Comparison of ENCODE assay signal across 19 cellular contexts in the genomic region with DNA sequence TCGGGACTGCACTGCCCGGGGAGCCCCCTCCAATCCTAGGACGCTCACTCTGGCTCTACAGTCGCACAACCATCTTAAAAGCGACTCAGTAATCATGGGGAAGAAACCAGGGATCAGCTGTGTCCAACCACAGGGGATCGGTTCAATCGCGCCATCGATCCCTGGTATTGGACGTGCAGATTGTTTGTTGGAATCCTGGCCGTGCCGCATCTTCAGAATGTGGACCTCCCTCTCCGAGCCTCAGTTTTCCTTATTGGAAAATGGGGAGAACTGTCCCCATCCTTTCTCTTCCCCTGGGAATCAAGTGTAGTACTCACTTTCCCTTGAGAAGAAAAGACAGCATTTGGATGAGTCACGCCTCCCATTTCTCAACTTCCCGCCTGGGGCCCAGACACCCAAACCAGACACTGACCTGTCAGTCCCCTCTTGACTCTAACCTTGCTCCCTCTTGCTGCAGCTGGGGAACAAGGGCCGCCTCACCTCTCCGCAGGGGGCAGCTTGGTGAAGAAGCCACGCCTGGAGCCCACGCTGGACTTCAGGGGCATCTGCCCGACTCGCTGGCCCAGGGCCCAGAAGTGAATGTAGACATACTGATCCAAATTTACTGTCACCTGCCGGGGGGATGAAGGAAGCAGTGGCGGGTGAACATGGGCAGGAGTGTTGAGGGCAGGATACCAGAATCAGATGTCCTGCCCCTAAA. TPM values are rescaled to one million over a fixed set of nuclear protein-coding genes. Genes with fewer than 3 reads are reported as not detected.
DNase-seq lines count a peak whose midpoint lies in the region; ATAC-seq and TF ChIP-seq lines count a peak whose summit lies in the region.
"Had no signal": no experiment of that assay in that cellular context is flagged by ENCODE, and none has a peak within 500 bp of the region (broad histone marks: within the 10 kb centered on the region; RNA-seq: fewer than 3 reads in every experiment).

No MANE protein-coding gene starts in this region.

- H3K36me3 Mint-ChIP-seq in activated CD4-positive, alpha-beta T cell treated with anti-CD3 and anti-CD28 coated beads for 36 hours (ENCODE audit: low read depth), result no peaks in the 10 kb centered on the region
- H3K36me3 Mint-ChIP-seq: type B pancreatic cell had no signal

- no peaks in the 10 kb centered on the region for H3K36me3 ChIP-seq in endocrine pancreas (ENCODE audit: control insufficient read depth, insufficient read depth, low read length)
- H3K36me3 ChIP-seq: ovary had no signal

- POLR2A ChIA-PET in activated CD4-positive, alpha-beta T cell treated with anti-CD3 and anti-CD28 coated beads for 36 hours (lab: Charles Lee), result no interaction called here

- ATAC-seq in GM18867 (IDR thresholded peaks at IDR 0.05; ENCODE audit: unreplicated experiment), result no peak
- no peak for ATAC-seq in activated CD4-positive, alpha-beta T cell treated with anti-CD3 and anti-CD28 coated beads for 36 hours
- ATAC-seq: activated CD4-positive, CD25-positive, alpha-beta regulatory T cell treated with anti-CD3 and anti-CD28 coated beads, Interleukin-2, amount 50 U/mL, for 24 hours; stimulated activated memory B cell treated with anti-CD40 and anti-IgM and Interleukin-4, amounts not matched to agents 10 μg/mL and 1 μg/mL and 100 μg/mL, for 72 hours had no signal

- H3K4me3 Mint-ChIP-seq in activated CD4-positive, alpha-beta T cell treated with anti-CD3 and anti-CD28 coated beads for 36 hours, result no peak overlapping the region
- H3K4me3 Mint-ChIP-seq: activated naive CD4-positive, alpha-beta T cell treated with anti-CD3 and anti-CD28 coated beads for 36 hours; B cell; stimulated activated memory B cell treated with anti-CD40 and anti-IgM and Interleukin-4, amounts not matched to agents 10 μg/mL and 1 μg/mL and 100 μg/mL, for 72 hours; T-helper 1 cell treated with Interleukin-12 subunit alpha and Interleukin-12 subunit beta and Interleukin-4 antibody, amounts not matched to agents 30 μg/mL and 1 μg/mL, for 36 hours; type B pancreatic cell had no signal

- no peaks in the 10 kb centered on the region for H3K4me1 ChIP-seq in endocrine pancreas (ENCODE audit: control insufficient read depth, insufficient read depth, low read length)

- H3K27me3 Mint-ChIP-seq in activated CD4-positive, alpha-beta T cell treated with anti-CD3 and anti-CD28 coated beads for 36 hours, result no peaks in the 10 kb centered on the region
- H3K27me3 Mint-ChIP-seq: B cell; stimulated activated memory B cell treated with anti-CD40 and anti-IgM and Interleukin-4, amounts not matched to agents 10 μg/mL and 1 μg/mL and 100 μg/mL, for 72 hours; type B pancreatic cell had no signal

- H3K4me3 ChIP-seq in AG10803 (ENCODE audit: low read length), result no peak overlapping the region
- no peak overlapping the region for H3K4me3 ChIP-seq in endocrine pancreas (ENCODE audit: control insufficient read depth, insufficient read depth, low read length)
- H3K4me3 ChIP-seq: left ventricle myocardium inferior, ovary had no signal

- no peak overlapping the region for H3K27ac Mint-ChIP-seq in activated CD4-positive, alpha-beta T cell treated with anti-CD3 and anti-CD28 coated beads for 36 hours
- H3K27ac Mint-ChIP-seq: activated naive CD4-positive, alpha-beta T cell treated with anti-CD3 and anti-CD28 coated beads for 36 hours; B cell; stimulated activated memory B cell treated with anti-CD40 and anti-IgM and Interleukin-4, amounts not matched to agents 10 μg/mL and 1 μg/mL and 100 μg/mL, for 72 hours; T-helper 1 cell treated with Interleukin-12 subunit alpha and Interleukin-12 subunit beta and Interleukin-4 antibody, amounts not matched to agents 30 μg/mL and 1 μg/mL, for 36 hours; type B pancreatic cell had no signal

- CTCF ChIA-PET in activated CD4-positive, alpha-beta T cell treated with anti-CD3 and anti-CD28 coated beads for 36 hours (lab: Charles Lee), result no interaction called here

- TF ChIP-seq CTCF in AG10803 (conservative IDR thresholded peaks at IDR 0.05; ENCODE audit: low read length), result no peak

- H3K9ac ChIP-seq in endocrine pancreas (ENCODE audit: control insufficient read depth, insufficient read depth, low read length), result peak overlapping the region; percentile 4

- no peaks in the 10 kb centered on the region for H3K4me1 Mint-ChIP-seq in activated CD4-positive, alpha-beta T cell treated with anti-CD3 and anti-CD28 coated beads for 36 hours
- H3K4me1 Mint-ChIP-seq: B cell; stimulated activated memory B cell treated with anti-CD40 and anti-IgM and Interleukin-4, amounts not matched to agents 10 μg/mL and 1 μg/mL and 100 μg/mL, for 72 hours had no signal

- H3K27me3 ChIP-seq in endocrine pancreas (ENCODE audit: control insufficient read depth, insufficient read depth, low read length), result no peaks in the 10 kb centered on the region
- H3K27me3 ChIP-seq: ovary had no signal

- intact Hi-C loops in activated CD4-positive, alpha-beta T cell treated with anti-CD3 and anti-CD28 coated beads for 36 hours (cut with DNase I, micrococcal nuclease), result no loop called here

- no peaks in the 10 kb centered on the region for H3K9me3 Mint-ChIP-seq in activated CD4-positive, alpha-beta T cell treated with anti-CD3 and anti-CD28 coated beads for 36 hours (ENCODE audit: low read depth)
- H3K9me3 Mint-ChIP-seq: activated naive CD4-positive, alpha-beta T cell treated with anti-CD3 and anti-CD28 coated beads for 36 hours; stimulated activated memory B cell treated with anti-CD40 and anti-IgM and Interleukin-4, amounts not matched to agents 10 μg/mL and 1 μg/mL and 100 μg/mL, for 72 hours; T-helper 1 cell treated with Interleukin-12 subunit alpha and Interleukin-12 subunit beta and Interleukin-4 antibody, amounts not matched to agents 30 μg/mL and 1 μg/mL, for 36 hours; type B pancreatic cell had no signal

- no peaks in the 10 kb centered on the region for H3K9me3 ChIP-seq in endocrine pancreas (ENCODE audit: control insufficient read depth, low read length)
- H3K9me3 ChIP-seq: left ventricle myocardium inferior, ovary had no signal

- peak; percentile 46 for DNase-seq in AG10803 (ENCODE audit: low read depth)
- peak; percentile 46 for DNase-seq in MV-4-11 (lab: John Stamatoyannopoulos, UW)
- no peak for DNase-seq in COLO668 (lab: John Stamatoyannopoulos, UW; ENCODE audit: unreplicated experiment)
- DNase-seq in activated CD4-positive, alpha-beta T cell treated with anti-CD3 and anti-CD28 coated beads for 36 hours, result no peak
- DNase-seq: activated CD8-positive, alpha-beta memory T cell treated with anti-CD3 and anti-CD28 coated beads, Interleukin-2, amount 50 U/mL, for 48 hours; activated naive CD4-positive, alpha-beta T cell treated with anti-CD3 and anti-CD28 coated beads for 36 hours; DMS153; left ventricle myocardium inferior; NCI-H1105; ovary; Right ventricle myocardium superior had no signal

RNA-seq across cellular contexts. Expression of a gene that starts 17.6 kb away (rescaled TPM):
- 100 to 1,000 TPM; 166 to 195 TPM for total RNA-seq in activated CD4-positive, alpha-beta T cell treated with anti-CD3 and anti-CD28 coated beads for 36 hours

RNA-seq across cellular contexts. Expression of a gene that starts 20.7 kb away (rescaled TPM):
- total RNA-seq in activated CD4-positive, alpha-beta T cell treated with anti-CD3 and anti-CD28 coated beads for 36 hours, result 10 to 100 TPM; 18.9 to 21.5 TPM

RNA-seq across cellular contexts. Expression of a gene that starts 21.2 kb away (rescaled TPM):
- under 1 TPM in 1 of 2 experiments, not detected in 1; 0.25 TPM for total RNA-seq in activated CD4-positive, alpha-beta T cell treated with anti-CD3 and anti-CD28 coated beads for 36 hours
- total RNA-seq: B cell, left ventricle myocardium inferior, ovary, Right ventricle myocardium superior, skeletal muscle tissue had no signal

RNA-seq across cellular contexts. Expression of a gene that starts 48.4 kb away (rescaled TPM):
- total RNA-seq in activated CD4-positive, alpha-beta T cell treated with anti-CD3 and anti-CD28 coated beads for 36 hours, result 10 to 100 TPM; 69.5 to 78.8 TPM

RNA-seq across cellular contexts. Expression of a gene that starts 50.5 kb away (rescaled TPM):
- total RNA-seq in activated CD4-positive, alpha-beta T cell treated with anti-CD3 and anti-CD28 coated beads for 36 hours, result under 1 TPM; 0.11 to 0.14 TPM
- total RNA-seq: B cell had no signal

Comparison
In these comparisons a context has a peak if more than half of its experiments do, and no peak if none do; other contexts are left out.
1. DNase-seq: peak in AG10803 (single experiment) and MV-4-11 (single experiment); none in COLO668 (single experiment) and activated CD4-positive, alpha-beta T cell treated with anti-CD3 and anti-CD28 coated beads for 36 hours (single experiment).